Comparison of ENCODE assay signal across 10 cellular contexts in genomic region chr1:154186177-154186576, GRCh38. TPM values are rescaled to one million over a fixed set of nuclear protein-coding genes. Genes with fewer than 3 reads are reported as not detected.
DNase-seq lines count a peak whose midpoint lies in the region; ATAC-seq, FAIRE-seq and TF ChIP-seq lines count a peak whose summit lies in the region.
"Had no signal": no experiment of that assay in that cellular context is flagged by ENCODE, and none has a peak within 500 bp of the region (broad histone marks: within the 10 kb centered on the region; RNA-seq: fewer than 3 reads in every experiment).

No MANE protein-coding gene starts in this region.

- no peaks in the 10 kb centered on the region for H3K36me3 ChIP-seq in Karpas-422 (ENCODE audit: insufficient read depth, low read length)

- FAIRE-seq in D721Med (lab: Jason Lieb, UNC), result peak; percentile 92

- no peaks in the 10 kb centered on the region for H3K27me3 ChIP-seq in Karpas-422 (ENCODE audit: low read length)

- no peak for ATAC-seq in HG03097 (IDR thresholded peaks at IDR 0.05; ENCODE audit: low FRiP score, unreplicated experiment)

- peak; percentile 99 for TF ChIP-seq CTCF in D721Med (IDR thresholded peaks at IDR 0.05; ENCODE audit: insufficient read depth, missing control alignments)

- DNase-seq in D721Med (ENCODE audit: insufficient read length, low spot score), result peak; percentile 95
- peak; percentile 88 for DNase-seq in Karpas-422
- DNase-seq in RPMI7951 (ENCODE audit: low read depth), result peak; percentile 28
- peak; percentile 46 for DNase-seq in activated effector memory CD4-positive, alpha-beta T cell treated with Interleukin-2 at 50 U/mL for 16 hours
- peak; percentile 35 for DNase-seq in hepatic stellate cell (ENCODE audit: low spot score)
- peak; percentile 76 for DNase-seq in stimulated activated CD4-positive, alpha-beta T cell treated with anti-CD3 and anti-CD28 coated beads, Interleukin-4, amount 100 ng/mL, for 24 hours
- DNase-seq in T1000 (lab: John Stamatoyannopoulos, UW), result no peak

- no peak overlapping the region for H2AFZ ChIP-seq in Karpas-422 (ENCODE audit: low read length)

- no peak overlapping the region for H3K4me3 ChIP-seq in Karpas-422 (ENCODE audit: low read length)
- H3K4me3 ChIP-seq: SK-N-MC had no signal

- no peak overlapping the region for H3K9ac ChIP-seq in Karpas-422 (ENCODE audit: low read length)

- peaks cover 18% of the 10 kb centered on the region for H3K79me2 ChIP-seq in Karpas-422 (ENCODE audit: low read length)

- H4K20me1 ChIP-seq in Karpas-422 (ENCODE audit: insufficient read depth, low read depth, low read length), result peaks cover 8% of the 10 kb centered on the region

- no peak overlapping the region for H3K4me2 ChIP-seq in Karpas-422 (ENCODE audit: low read depth, low read length, poor library complexity, severe bottlenecking)

- peaks cover 26% of the 10 kb centered on the region for H3K4me1 ChIP-seq in Karpas-422 (ENCODE audit: low read length)

- no peak overlapping the region for H3K27ac ChIP-seq in Karpas-422 (ENCODE audit: low read length)
- H3K27ac ChIP-seq: SK-N-MC had no signal

- H3K9me3 ChIP-seq in Karpas-422 (ENCODE audit: low read length), result no peaks in the 10 kb centered on the region

- no peaks in the 10 kb centered on the region for H3K9me2 ChIP-seq in Karpas-422 (replicated peaks; ENCODE audit: insufficient read depth, low read length)

RNA-seq across cellular contexts. Expression of gene TPM3, which starts 5.7 kb away (rescaled TPM):
- total RNA-seq in Karpas-422 (2014; rRNA removed; shearing (Covaris generic); ENCODE audit: low replicate concordance), result 257 and 258 TPM in 2 replicates
- total RNA-seq in RPMI7951 (2014; rRNA removed; shearing (Covaris generic)), result 499 and 606 TPM in 2 replicates

RNA-seq across cellular contexts. Expression of gene CFAP141, which starts 20.0 kb away (rescaled TPM):
- total RNA-seq in Karpas-422 (2014; rRNA removed; shearing (Covaris generic); ENCODE audit: low replicate concordance), result not detected in 2 replicates
- not detected in 2 replicates for total RNA-seq in RPMI7951 (2014; rRNA removed; shearing (Covaris generic))
- total RNA-seq: urinary bladder had no signal

RNA-seq across cellular contexts. Expression of gene NUP210L, which starts 31.3 kb away (rescaled TPM):
- total RNA-seq in Karpas-422 (2014; rRNA removed; shearing (Covaris generic); ENCODE audit: low replicate concordance), result not detected in 2 replicates
- total RNA-seq in RPMI7951 (2014; rRNA removed; shearing (Covaris generic)), result not detected in 2 replicates

RNA-seq across cellular contexts. Expression of gene UBAP2L, which starts 34.6 kb away (rescaled TPM):
- total RNA-seq in Karpas-422 (2014; rRNA removed; shearing (Covaris generic); ENCODE audit: low replicate concordance), result 58.6 and 119 TPM in 2 replicates
- 52.8 and 73.8 TPM in 2 replicates for total RNA-seq in RPMI7951 (2014; rRNA removed; shearing (Covaris generic))
